Comparison of ENCODE assay signal across 9 cellular contexts in the genomic region with DNA sequence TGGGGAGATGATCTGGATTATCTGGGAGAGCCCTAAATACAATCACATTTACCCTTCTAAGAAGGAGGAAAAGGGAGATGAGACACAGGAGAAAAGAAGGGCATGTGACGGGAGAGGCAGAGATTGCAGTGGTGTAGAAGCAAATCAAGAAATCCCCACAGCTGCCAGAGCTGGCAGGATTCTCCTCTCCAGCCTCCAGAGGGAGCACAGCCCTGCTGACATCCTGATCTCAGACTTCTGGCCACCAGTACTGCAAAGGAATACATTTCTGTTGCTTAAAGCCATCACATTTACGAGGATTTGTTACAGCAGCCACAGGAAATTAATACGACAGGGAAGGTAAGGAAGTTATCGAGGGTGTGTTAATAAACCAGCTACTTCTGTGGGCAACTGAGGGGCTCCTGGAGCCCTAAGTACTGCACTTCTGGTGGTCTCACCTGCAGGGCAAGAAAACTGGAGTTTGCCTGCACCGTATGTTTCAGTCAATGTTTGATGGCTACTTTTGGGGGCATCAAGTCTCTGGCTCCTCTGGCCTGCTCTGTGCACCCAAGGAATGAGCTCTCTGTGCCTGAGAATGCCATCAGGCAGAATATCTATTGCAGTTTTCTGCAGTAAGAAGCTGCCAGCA. TPM values are rescaled to one million over a fixed set of nuclear protein-coding genes. Genes with fewer than 3 reads are reported as not detected.
A peak's percentile ranks its signal among the peaks of the same experiment; 100 is the strongest.
DNase-seq lines count a peak whose midpoint lies in the region; ATAC-seq and TF ChIP-seq lines count a peak whose summit lies in the region.
"Had no signal": no experiment of that assay in that cellular context is flagged by ENCODE, and none has a peak within 500 bp of the region (broad histone marks: within the 10 kb centered on the region; RNA-seq: fewer than 3 reads in every experiment).

No MANE protein-coding gene starts in this region.

- no peaks in the 10 kb centered on the region for H3K27me3 ChIP-seq in GM23338 (ENCODE audit: insufficient read depth)
- H3K27me3 ChIP-seq: neutrophil had no signal

- H3K4me1 ChIP-seq in GM23338 (ENCODE audit: insufficient read depth), result peaks cover 28% of the 10 kb centered on the region

- no peaks in the 10 kb centered on the region for H3K79me2 ChIP-seq in GM23338 (replicated peaks; ENCODE audit: insufficient read depth)

- peaks cover 16% of the 10 kb centered on the region for H3K27me3 Mint-ChIP-seq in GM23338 (ENCODE audit: insufficient read depth, low read depth, poor library complexity)

- peaks cover 20% of the 10 kb centered on the region for H3K4me1 Mint-ChIP-seq in GM23338

- no peaks in the 10 kb centered on the region for H3K36me3 ChIP-seq in GM23338 (ENCODE audit: insufficient read depth)
- H3K36me3 ChIP-seq: neutrophil had no signal

- H4K20me1 ChIP-seq in GM23338 (replicated peaks; ENCODE audit: insufficient read depth), result no peaks in the 10 kb centered on the region

- peak; percentile 86 for ATAC-seq in GM23338
- ATAC-seq in HG02588 (IDR thresholded peaks at IDR 0.05; ENCODE audit: unreplicated experiment), result no peak
- ATAC-seq in GM21576 (IDR thresholded peaks at IDR 0.05; ENCODE audit: unreplicated experiment), result no peak

- peak overlapping the region; percentile 2; the same call in 1 of the 2 replicates for H2AFZ ChIP-seq in GM23338

- H3K9me2 ChIP-seq in GM23338 (ENCODE audit: insufficient read depth), result peaks cover 24% of the 10 kb centered on the region

- no peak overlapping the region for H3K27ac ChIP-seq in GM23338 (ENCODE audit: low read depth)
- H3K27ac ChIP-seq: neutrophil had no signal

- 0 out of 2 replicates have a peak, but pooled peaks cover 5% of the 10 kb centered on the region for H3F3A ChIP-seq in GM23338 (replicated peaks; ENCODE audit: low read depth)

- DNase-seq in GM23338 (ENCODE audit: low spot score), result peak; percentile 77
- peak; percentile 4 for DNase-seq in RPMI8226
- DNase-seq in globus pallidus (ENCODE audit: low spot score), result peak; percentile 80
- DNase-seq in pulmonary artery endothelial cell (ENCODE audit: low read depth, low spot score), result peak; percentile 47
- DNase-seq in germinal center (ENCODE audit: low spot score), result no peak
- DNase-seq in stimulated activated CD4-positive, alpha-beta T cell treated with anti-CD3 and anti-CD28 coated beads, Interleukin-12 subunit alpha, Interleukin-12 subunit beta, amount 100 ng/mL, for 4 hours, result no peak

- no peak overlapping the region for H3K27ac Mint-ChIP-seq in GM23338

- H3K4me2 ChIP-seq in GM23338, result no peak overlapping the region

- peak; percentile 71 to 75 for TF ChIP-seq CTCF in GM23338 (conservative IDR thresholded peaks at IDR 0.05; ENCODE audit: low read depth in 2 of 2)

- H3K36me3 Mint-ChIP-seq in GM23338 (ENCODE audit: low read depth), result peaks cover 17% of the 10 kb centered on the region; the same call in 2 of the 3 replicates

- H3K4me3 ChIP-seq in GM23338, result no peak overlapping the region

- no peak overlapping the region for H3K4me3 Mint-ChIP-seq in GM23338

- H3K9me3 Mint-ChIP-seq in GM23338, result peaks cover 11% of the 10 kb centered on the region

TF ChIP-seq in GM23338, 12 proteins besides CTCF, POLR2A, EP300 and RAD21 (continues in another document):
- TF ChIP-seq, protein P1, sequence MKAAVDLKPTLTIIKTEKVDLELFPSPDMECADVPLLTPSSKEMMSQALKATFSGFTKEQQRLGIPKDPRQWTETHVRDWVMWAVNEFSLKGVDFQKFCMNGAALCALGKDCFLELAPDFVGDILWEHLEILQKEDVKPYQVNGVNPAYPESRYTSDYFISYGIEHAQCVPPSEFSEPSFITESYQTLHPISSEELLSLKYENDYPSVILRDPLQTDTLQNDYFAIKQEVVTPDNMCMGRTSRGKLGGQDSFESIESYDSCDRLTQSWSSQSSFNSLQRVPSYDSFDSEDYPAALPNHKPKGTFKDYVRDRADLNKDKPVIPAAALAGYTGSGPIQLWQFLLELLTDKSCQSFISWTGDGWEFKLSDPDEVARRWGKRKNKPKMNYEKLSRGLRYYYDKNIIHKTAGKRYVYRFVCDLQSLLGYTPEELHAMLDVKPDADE (IDR thresholded peaks at IDR 0.05), result no peak
- no peak for TF ChIP-seq REST (IDR thresholded peaks at IDR 0.05; ENCODE audit: unreplicated experiment)
- TF ChIP-seq EZH2 (IDR thresholded peaks at IDR 0.05; ENCODE audit: low read depth, unreplicated experiment), result no peak
- no peak for TF ChIP-seq NANOG (IDR thresholded peaks at IDR 0.05; ENCODE audit: borderline replicate concordance)

RNA-seq across cellular contexts. Expression of gene CDH13, which starts 22.9 kb away (rescaled TPM):
- total RNA-seq in GM23338 (2014; rRNA removed; shearing (Covaris generic)), result 4.4 and 13.6 TPM in 2 replicates
- polyA plus RNA-seq in GM23338 (2016; fragmentation: Nextera tagmentation; extraction: Ambion mirVana), result 1.2 and 1.6 TPM in 2 replicates
- total RNA-seq in pulmonary artery endothelial cell, result 62.3 and 138 TPM in 2 replicates

Comparison
In these comparisons a context has a peak if more than half of its experiments do, and no peak if none do; other contexts are left out.
1. DNase-seq: peak in GM23338 (single experiment), RPMI8226 (single experiment), globus pallidus (single experiment) and pulmonary artery endothelial cell (single experiment); none in germinal center (single experiment) and stimulated activated CD4-positive, alpha-beta T cell treated with anti-CD3 and anti-CD28 coated beads, Interleukin-12 subunit alpha, Interleukin-12 subunit beta, amount 100 ng/mL, for 4 hours (single experiment).